ENCODE assay signal across 26 cellular contexts in genomic region chr6:44156494-44157151, GRCh38. TPM values are rescaled to one million over a fixed set of nuclear protein-coding genes. Genes with fewer than 3 reads are reported as not detected.
DNase-seq lines count a peak whose midpoint lies in the region; ATAC-seq and TF ChIP-seq lines count a peak whose summit lies in the region.
"Had no signal": no experiment of that assay in that cellular context is flagged by ENCODE, and none has a peak within 500 bp of the region (broad histone marks: within the 10 kb centered on the region; RNA-seq: fewer than 3 reads in every experiment).

No MANE protein-coding gene starts in this region.

- no peak overlapping the region for H2AFZ ChIP-seq in hepatocyte
- H2AFZ ChIP-seq in neuronal stem cell (ENCODE audit: low read length) = no peak overlapping the region
- H2AFZ ChIP-seq in Karpas-422 (ENCODE audit: low read length) = no peak overlapping the region

- H3K18ac ChIP-seq in neuronal stem cell (ENCODE audit: low read length) = peak overlapping the region; percentile 67

- H3K9me2 ChIP-seq in hepatocyte (replicated peaks; ENCODE audit: insufficient read depth) (no peaks in the 10 kb centered on the region), Karpas-422 (replicated peaks; ENCODE audit: insufficient read depth, low read length) (no peaks in the 10 kb centered on the region)

- peaks cover 17% of the 10 kb centered on the region for H3K4me1 ChIP-seq in Caco-2
- peaks cover 18% of the 10 kb centered on the region for H3K4me1 ChIP-seq in hepatocyte (ENCODE audit: insufficient read depth)
- H3K4me1 ChIP-seq in neuronal stem cell (ENCODE audit: control insufficient read depth in 2 of 2, insufficient read depth in 1 of 2, low read depth in 1 of 2, low read length in 2 of 2) = peaks cover 2 to 4% of the 10 kb centered on the region in 2 donors
- H3K4me1 ChIP-seq in Karpas-422 (ENCODE audit: low read length) = peaks cover 4% of the 10 kb centered on the region
- H3K4me1 ChIP-seq: uterus had no signal

- CTCF ChIA-PET in Caco-2 (lab: Charles Lee) = interaction anchor here (0.7 to 1.7 kb wide), 4 partner anchors 60 to 81 kb away, joined by 3 to 4 read pairs (median 3); partner anchors contain the start of gene SLC29A1

- H3K4me3 ChIP-seq in Caco-2 (ENCODE audit: low read depth, low read length) (no peak overlapping the region), LNCaP clone FGC (ENCODE audit: low read depth, low read length) (no peak overlapping the region), hepatocyte (no peak overlapping the region), neuronal stem cell (ENCODE audit: low read length in 2 of 2) (no peak overlapping the region), Karpas-422 (ENCODE audit: low read length) (no peak overlapping the region)
- H3K4me3 ChIP-seq: esophagus muscularis mucosa, skin epidermis, uterus had no signal

- H3K79me1 ChIP-seq in neuronal stem cell (ENCODE audit: low read depth, low read length) = peaks cover 4% of the 10 kb centered on the region

- no peaks in the 10 kb centered on the region for H3K27me3 ChIP-seq in Caco-2 (replicated peaks; ENCODE audit: control insufficient read depth, insufficient read depth, low read length)
- no peaks in the 10 kb centered on the region for H3K27me3 ChIP-seq in hepatocyte
- no peaks in the 10 kb centered on the region for H3K27me3 ChIP-seq in neuronal stem cell (ENCODE audit: control insufficient read depth in 3 of 3, insufficient read depth in 3 of 3, low read depth in 1 of 3, low read length in 3 of 3)
- H3K27me3 ChIP-seq in Karpas-422 (ENCODE audit: low read length) = no peaks in the 10 kb centered on the region
- H3K27me3 ChIP-seq: esophagus muscularis mucosa, uterus had no signal

- H3K36me3 ChIP-seq in Caco-2 (ENCODE audit: control insufficient read depth, insufficient read depth, low read length) (peaks cover 2% of the 10 kb centered on the region; the same call in 1 of the 2 replicates), hepatocyte (replicated peaks; ENCODE audit: insufficient read depth, low read depth) (no peaks in the 10 kb centered on the region), neuronal stem cell (replicated peaks in 1 of 2; ENCODE audit: control insufficient read depth in 2 of 2, insufficient read depth in 2 of 2, low read length in 2 of 2) (peaks cover 6 to 7% of the 10 kb centered on the region in 2 donors), Karpas-422 (ENCODE audit: insufficient read depth, low read length) (no peaks in the 10 kb centered on the region)
- H3K36me3 ChIP-seq: uterus had no signal

- intact Hi-C loops in Caco-2 (cut with micrococcal nuclease; ENCODE audit: unreplicated experiment) = loop anchor here (1.0 to 2.0 kb wide), 2 partner anchors 28 to 60 kb away; no protein-coding TSS in a partner anchor
- intact Hi-C loops in Right ventricle myocardium superior (cut with DNase I) = no loop called here

- TF ChIP-seq CTCF in Caco-2 (IDR thresholded peaks at IDR 0.05; ENCODE audit: insufficient read depth in 1 of 2, low read depth in 1 of 2, low read length in 1 of 2, severe bottlenecking in 1 of 2, unreplicated experiment in 1 of 2) = no peak
- no peak for TF ChIP-seq CTCF in LNCaP clone FGC (IDR thresholded peaks at IDR 0.05; ENCODE audit: control insufficient read depth, extremely low read depth, insufficient read depth)
- no peak for TF ChIP-seq CTCF in hepatocyte (IDR thresholded peaks at IDR 0.05; ENCODE audit: poor library complexity)

- 45% methylated on average over 9 of the region's 9 CpGs for WGBS in hepatocyte (ENCODE audit: low lambda C conversion rate, missing lambda C conversion rate)
- WGBS in neuronal stem cell (ENCODE audit: extremely low coverage in 2 of 2, insufficient read length in 2 of 2, insufficient replicate concordance in 1 of 2), 2 donors = no CpG with 5 or more reads among the region's 9 CpGs

- ATAC-seq in Right ventricle myocardium superior (ENCODE audit: poor library complexity) (no peak), HG03521 (IDR thresholded peaks at IDR 0.05; ENCODE audit: unreplicated experiment) (no peak)
- ATAC-seq: naive thymus-derived CD4-positive, alpha-beta T cell had no signal

- no peak overlapping the region for H2BK5ac ChIP-seq in neuronal stem cell (ENCODE audit: low read length)

- no peak overlapping the region for H4K8ac ChIP-seq in neuronal stem cell (ENCODE audit: low read depth, low read length)

- no peaks in the 10 kb centered on the region for H3K27me3 Mint-ChIP-seq in Caco-2 (ENCODE audit: insufficient read depth, unreplicated experiment)
- H3K27me3 Mint-ChIP-seq: activated T-cell treated with anti-CD3 and anti-CD28 coated beads, Interleukin-2, amount 50 U/mL, for 24 hours; naive thymus-derived CD4-positive, alpha-beta T cell had no signal

- peak overlapping the region; percentile 15 for H3K4me3 Mint-ChIP-seq in Caco-2 (ENCODE audit: unreplicated experiment)
- H3K4me3 Mint-ChIP-seq: activated naive CD4-positive, alpha-beta T cell treated with anti-CD3 and anti-CD28 coated beads for 36 hours; activated T-cell treated with anti-CD3 and anti-CD28 coated beads, Interleukin-2, amount 50 U/mL, for 24 hours; naive thymus-derived CD4-positive, alpha-beta T cell had no signal

- no TSS peak for BruUV-seq in Caco-2 (replicated peaks; lab: Mats Ljungman, UMichigan)

- H3K23ac ChIP-seq in neuronal stem cell (ENCODE audit: low read depth, low read length, poor library complexity) = no peak overlapping the region

- no peak overlapping the region for H3K4ac ChIP-seq in neuronal stem cell (ENCODE audit: low read length)

- no peak overlapping the region for H2BK15ac ChIP-seq in neuronal stem cell (ENCODE audit: low read length)

- peak overlapping the region; percentile 50 for H3K27ac Mint-ChIP-seq in Caco-2 (ENCODE audit: unreplicated experiment)
- H3K27ac Mint-ChIP-seq: activated naive CD4-positive, alpha-beta T cell treated with anti-CD3 and anti-CD28 coated beads for 36 hours; activated T-cell treated with anti-CD3 and anti-CD28 coated beads, Interleukin-2, amount 50 U/mL, for 24 hours had no signal

- no peak overlapping the region for H2BK12ac ChIP-seq in neuronal stem cell (ENCODE audit: low read length)

- H3K9ac ChIP-seq in neuronal stem cell (ENCODE audit: low read depth, low read length, poor library complexity) (peak overlapping the region; percentile 24), Karpas-422 (ENCODE audit: low read length) (no peak overlapping the region)

- POLR2A ChIA-PET in Caco-2 (lab: Charles Lee) = interaction anchor here (1.0 to 1.1 kb wide), 3 partner anchors 29 to 100 kb away, joined by 3 to 4 read pairs (median 3); partner anchors contain the start of genes HSP90AB1, MRPL14 and TMEM63B

- no peaks in the 10 kb centered on the region for H3K9me3 Mint-ChIP-seq in Caco-2 (ENCODE audit: unreplicated experiment)
- H3K9me3 Mint-ChIP-seq: activated naive CD4-positive, alpha-beta T cell treated with anti-CD3 and anti-CD28 coated beads for 36 hours; activated T-cell treated with anti-CD3 and anti-CD28 coated beads, Interleukin-2, amount 50 U/mL, for 24 hours; naive thymus-derived CD4-positive, alpha-beta T cell had no signal

- no peak overlapping the region for H2BK120ac ChIP-seq in neuronal stem cell (ENCODE audit: low read depth, low read length)

- peak overlapping the region; percentile 90 for H3K14ac ChIP-seq in neuronal stem cell (ENCODE audit: low read length)

- no peaks in the 10 kb centered on the region for H4K20me1 ChIP-seq in hepatocyte (ENCODE audit: insufficient read depth, poor library complexity, severe bottlenecking)
- H4K20me1 ChIP-seq in Karpas-422 (ENCODE audit: insufficient read depth, low read depth, low read length) = no peaks in the 10 kb centered on the region

- H3K4me2 ChIP-seq in hepatocyte (no peak overlapping the region), neuronal stem cell (ENCODE audit: insufficient read depth, low read length, poor library complexity, severe bottlenecking) (no peak overlapping the region), Karpas-422 (ENCODE audit: low read depth, low read length, poor library complexity, severe bottlenecking) (no peak overlapping the region)

- peak; percentile 68 to 83 for DNase-seq in Caco-2
- DNase-seq in LNCaP clone FGC (ENCODE audit: low read depth) = peak; percentile 50
- peak; percentile 67 for DNase-seq in hepatocyte (ENCODE audit: low spot score)
- DNase-seq in neuronal stem cell (ENCODE audit: low spot score) = no peak
- DNase-seq in Karpas-422 = no peak
- DNase-seq in Right ventricle myocardium superior = no peak
- DNase-seq in germinal center (ENCODE audit: low spot score) = no peak
- DNase-seq: activated CD4-positive, alpha-beta T cell treated with anti-CD3 and anti-CD28 coated beads, Interleukin-2, amount 50 U/mL, for 48 hours; activated naive CD4-positive, alpha-beta T cell treated with anti-CD3 and anti-CD28 coated beads for 36 hours; activated T-cell treated with anti-CD3 and anti-CD28 coated beads, Interleukin-2, amount 50 U/mL, for 24 hours; anterior cingulate cortex; DMS153; effector CD4-positive, alpha-beta T cell; HCEC 1CT; IMR-90; naive thymus-derived CD4-positive, alpha-beta T cell; NCI-H1048; NCI-H2029 treated with DMSO at 0.1 percent for 48 hours; NCI-H446 treated with DMSO at 0.1 percent for 48 hours; stimulated activated CD4-positive, alpha-beta T cell treated with anti-CD3 and anti-CD28 coated beads, Interleukin-4, amount 100 ng/mL, for 24 hours; SW 1271; uterus had no signal

- peak overlapping the region; percentile 65 for H3K27ac ChIP-seq in hepatocyte
- H3K27ac ChIP-seq in neuronal stem cell (replicated peaks; ENCODE audit: low read length) = no peak overlapping the region
- no peak overlapping the region for H3K27ac ChIP-seq in Karpas-422 (ENCODE audit: low read length)
- H3K27ac ChIP-seq: esophagus muscularis mucosa, skin epidermis, uterus had no signal

- no peaks in the 10 kb centered on the region for H3K79me2 ChIP-seq in hepatocyte
- no peaks in the 10 kb centered on the region for H3K79me2 ChIP-seq in Karpas-422 (ENCODE audit: low read length)

- peaks cover 13% of the 10 kb centered on the region for H3K4me1 Mint-ChIP-seq in Caco-2 (ENCODE audit: low read depth, unreplicated experiment)

- H2AK5ac ChIP-seq in neuronal stem cell (ENCODE audit: low read depth, low read length) = peak overlapping the region; percentile 70

- H4K91ac ChIP-seq in neuronal stem cell (ENCODE audit: low read depth, low read length, poor library complexity) = no peak overlapping the region

- H3K36me3 Mint-ChIP-seq in Caco-2 (ENCODE audit: insufficient read depth, unreplicated experiment) = peaks cover 6% of the 10 kb centered on the region
- H3K36me3 Mint-ChIP-seq: naive thymus-derived CD4-positive, alpha-beta T cell had no signal

- H3K9me3 ChIP-seq in Caco-2 = no peaks in the 10 kb centered on the region
- no peaks in the 10 kb centered on the region for H3K9me3 ChIP-seq in hepatocyte (ENCODE audit: low read depth)
- H3K9me3 ChIP-seq in neuronal stem cell (replicated peaks in 1 of 2; ENCODE audit: control insufficient read depth in 2 of 2, insufficient read depth in 1 of 2, low read depth in 1 of 2, low read length in 2 of 2) = peaks cover 0 to 2% of the 10 kb centered on the region in 2 donors
- no peaks in the 10 kb centered on the region for H3K9me3 ChIP-seq in Karpas-422 (ENCODE audit: low read length)
- H3K9me3 ChIP-seq: esophagus muscularis mucosa, uterus had no signal

RNA-seq across cellular contexts. Expression of gene CAPN11, which starts 2.0 kb away (rescaled TPM):
- total RNA-seq in Caco-2 (2022) = not detected in 2 replicates
- 0.16 and 0.23 TPM in 2 replicates for total RNA-seq in hepatocyte
- polyA plus RNA-seq in hepatocyte = 0.13 and 0.39 TPM in 2 replicates
- polyA plus RNA-seq in neuronal stem cell (2013, experiment 1 of 2) = 0.17 TPM
- polyA plus RNA-seq in neuronal stem cell (2013, experiment 2 of 2) = 0.14 TPM
- not detected in 2 replicates for total RNA-seq in Karpas-422 (2014; rRNA removed; shearing (Covaris generic); ENCODE audit: low replicate concordance)
- total RNA-seq in Right ventricle myocardium superior = 0.43 TPM
- total RNA-seq: activated naive CD4-positive, alpha-beta T cell treated with anti-CD3 and anti-CD28 coated beads for 36 hours; IMR-90; RPMI7951 had no signal
- polyA plus RNA-seq: IMR-90; naive thymus-derived CD4-positive, alpha-beta T cell had no signal

RNA-seq across cellular contexts. Expression of gene TMEM63B, which starts 29.3 kb away (rescaled TPM):
- total RNA-seq in Caco-2 (2022) (28.2 and 28.4 TPM in 2 replicates), hepatocyte (31.8 and 43.5 TPM in 2 replicates), Right ventricle myocardium superior (46.3 TPM)
- 28.7 and 31.4 TPM in 2 replicates for polyA plus RNA-seq in hepatocyte
- 28.8 TPM for polyA plus RNA-seq in neuronal stem cell (2013, experiment 1 of 2)
- polyA plus RNA-seq in neuronal stem cell (2013, experiment 2 of 2) = 27.4 TPM
- total RNA-seq in Karpas-422 (2014; rRNA removed; shearing (Covaris generic); ENCODE audit: low replicate concordance) = 4.5 and 9.1 TPM in 2 replicates

RNA-seq across cellular contexts. Expression of gene MRPL14, which starts 29.4 kb away (rescaled TPM):
- total RNA-seq in Caco-2 (2022) = 87.6 and 92.2 TPM in 2 replicates
- total RNA-seq in hepatocyte = 58.3 and 64.3 TPM in 2 replicates
- polyA plus RNA-seq in hepatocyte = 106 and 124 TPM in 2 replicates
- polyA plus RNA-seq in neuronal stem cell (2013, experiment 1 of 2) = 64.6 TPM
- 66.2 TPM for polyA plus RNA-seq in neuronal stem cell (2013, experiment 2 of 2)
- total RNA-seq in Karpas-422 (2014; rRNA removed; shearing (Covaris generic); ENCODE audit: low replicate concordance) = 80.1 and 82.9 TPM in 2 replicates
- 41.0 TPM for total RNA-seq in Right ventricle myocardium superior

Comparison
In these comparisons a context has a peak if more than half of its experiments do, and no peak if none do; other contexts are left out.
1. DNase-seq: peak in Caco-2 (2 of 2), LNCaP clone FGC (single experiment) and hepatocyte (single experiment); none in neuronal stem cell (single experiment), Karpas-422 (single experiment), Right ventricle myocardium superior (single experiment) and germinal center (single experiment).